ENCODE assay signal across 1 cellular context in genomic region chr21:25862596-25862995, GRCh38.
TF ChIP-seq lines count a peak whose summit lies in the region.

No MANE protein-coding gene starts in this region.

TF ChIP-seq in GM23338, 12 proteins besides CTCF, POLR2A, EP300 and RAD21 (continued from another document):
- TF ChIP-seq ZNF462 (CRISPR knock-in tag; IDR thresholded peaks at IDR 0.05), result 0 out of 2 replicates have a peak, but pooled peaks have one; percentile 17
